In the genomic region with DNA sequence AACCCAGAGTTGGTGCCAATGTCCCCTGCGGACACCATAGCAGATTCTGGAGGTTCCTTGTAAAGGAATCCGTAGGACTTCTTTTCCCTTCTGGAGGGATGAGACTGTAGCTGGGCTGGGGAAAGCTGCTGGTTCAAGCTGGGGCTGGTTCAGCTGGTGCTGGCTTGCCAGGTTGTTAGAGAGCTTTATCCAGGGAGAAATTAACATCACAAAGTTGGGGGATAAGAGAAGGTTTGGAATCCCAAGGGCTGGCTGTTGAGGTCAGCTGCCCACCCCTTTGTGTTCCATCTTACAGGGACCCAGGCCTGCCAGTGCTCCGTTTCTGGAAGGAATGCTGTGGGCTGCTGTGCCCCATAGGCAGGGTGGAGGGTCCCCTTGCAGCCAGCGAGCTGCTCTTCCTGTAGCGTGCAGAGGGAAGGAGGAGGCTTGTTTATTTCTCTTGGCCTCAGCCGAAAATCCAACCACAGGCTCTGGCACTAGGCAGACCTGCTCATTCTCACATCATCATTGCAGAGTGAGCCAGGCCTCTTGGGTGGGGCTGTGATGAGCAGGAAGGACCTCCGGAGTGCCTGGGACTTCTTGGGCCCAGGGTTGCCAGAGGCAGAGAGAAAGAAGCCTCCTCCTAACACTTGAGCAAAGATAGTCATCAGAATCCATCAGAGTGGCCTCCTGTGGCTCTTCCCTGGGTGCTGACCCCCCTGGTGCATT, we compare ENCODE assay signal across 8 cellular contexts.
DNase-seq lines count a peak whose midpoint lies in the region; ATAC-seq and TF ChIP-seq lines count a peak whose summit lies in the region.

No MANE protein-coding gene starts in this region.

- POLR2A ChIA-PET in RWPE1 (lab: Yijun Ruan, JAX; ENCODE audit: low non-redundant PET): no interaction called here

- H3K9ac ChIP-seq in BLaER1 (peak overlapping the region; percentile 74), colonic mucosa (ENCODE audit: low read depth in 2 of 2, low read length in 2 of 2) (peak overlapping the region; percentile 17 to 63)

- peaks cover 44% of the 10 kb centered on the region for H4K20me1 ChIP-seq in BLaER1

- CTCF ChIA-PET in RWPE1 (lab: Yijun Ruan, JAX): interaction anchor here (0.7 kb wide), 1 partner anchor 9 kb away, joined by 4 read pairs; no protein-coding TSS in a partner anchor

- ATAC-seq in HG02610 (IDR thresholded peaks at IDR 0.05; ENCODE audit: unreplicated experiment): no peak

- H3K27me3 ChIP-seq in BLaER1 (no peaks in the 10 kb centered on the region), colonic mucosa (no peaks in the 10 kb centered on the region), tibial artery (no peaks in the 10 kb centered on the region)

- H3K4me1 ChIP-seq in BLaER1 (peaks cover 97% of the 10 kb centered on the region), colonic mucosa (peaks cover 39% of the 10 kb centered on the region), tibial artery (peaks cover 9 to 93% (median 78%) of the 10 kb centered on the region in 4 donors)

- no peaks in the 10 kb centered on the region for H3K9me3 ChIP-seq in BLaER1
- H3K9me3 ChIP-seq in colonic mucosa: no peaks in the 10 kb centered on the region
- no peaks in the 10 kb centered on the region for H3K9me3 ChIP-seq in tibial artery

- intact Hi-C loops in colonic mucosa (cut with DNase I): no loop called here
- intact Hi-C loops in tibial artery (cut with DNase I; ENCODE audit: low total_unique reads): no loop called here

- H3K36me3 ChIP-seq in BLaER1 (peaks cover 16% of the 10 kb centered on the region), colonic mucosa (no peaks in the 10 kb centered on the region), tibial artery (no peaks in the 10 kb centered on the region)

- TF ChIP-seq CTCF in RWPE1 (conservative IDR thresholded peaks at IDR 0.05; ENCODE audit: low read depth) (no peak), colonic mucosa (IDR thresholded peaks at IDR 0.05) (no peak), tibial artery (IDR thresholded peaks at IDR 0.05) (no peak)

- peak overlapping the region; percentile 65 for H3K4me3 ChIP-seq in BLaER1
- no peak overlapping the region for H3K4me3 ChIP-seq in colonic mucosa
- no peak overlapping the region for H3K4me3 ChIP-seq in tibial artery

- peak overlapping the region; percentile 80 for H3K27ac ChIP-seq in BLaER1
- peak overlapping the region; percentile 91 for H3K27ac ChIP-seq in RWPE1
- peak overlapping the region; percentile 73 for H3K27ac ChIP-seq in colonic mucosa
- peak overlapping the region; percentile 77 to 79 for H3K27ac ChIP-seq in tibial artery

- H3K4me2 ChIP-seq in BLaER1: peak overlapping the region; percentile 95

- DNase-seq in RWPE1 (ENCODE audit: low spot score) (no peak), colonic mucosa (peak; percentile 65), lung microvascular endothelial cell (ENCODE audit: low read depth in 2 of 2) (peak; percentile 65 to 84), tibial artery (peak; percentile 90 to 92), NCI-H2029 (lab: John Stamatoyannopoulos, UW) (no peak), anterior cingulate cortex (lab: John Stamatoyannopoulos, UW) (no peak)

Comparison
In these comparisons a context has a peak if more than half of its experiments do, and no peak if none do; other contexts are left out.
1. DNase-seq: peak in colonic mucosa (single experiment), lung microvascular endothelial cell (2 of 2) and tibial artery (2 of 2); none in RWPE1 (single experiment), NCI-H2029 (single experiment) and anterior cingulate cortex (0 of 58).
2. Peak in every context shown above with its lines, with median percentiles within 50 percentile points of each other: H3K27ac ChIP-seq.